ENCODE assay signal across 16 cellular contexts in genomic region chr17:69538795-69539194, GRCh38.
"Had no signal": no experiment of that assay in that cellular context is flagged by ENCODE, and none has a peak within 500 bp of the region (broad histone marks: within the 10 kb centered on the region; RNA-seq: fewer than 3 reads in every experiment).

No MANE protein-coding gene starts in this region.

- H3K27ac Mint-ChIP-seq: activated CD4-positive, alpha-beta T cell treated with anti-CD3 and anti-CD28 coated beads, Interleukin-2, amount 10 ng/mL, durations not matched to agents 24 days and 14 days; activated CD8-positive, alpha-beta T cell treated with anti-CD3 and anti-CD28 coated beads, Interleukin-2, amount 10 ng/mL, durations not matched to agents 7 days and 5 days; activated naive CD4-positive, alpha-beta T cell treated with anti-CD3 and anti-CD28 coated beads, Interleukin-2, amount 50 U/mL, for 24 hours; naive B cell; type B pancreatic cell had no signal

- H3K4me1 Mint-ChIP-seq: activated naive CD4-positive, alpha-beta T cell treated with anti-CD3 and anti-CD28 coated beads, Interleukin-2, amount 50 U/mL, for 24 hours; naive B cell; neural crest cell had no signal

- H3K27me3 Mint-ChIP-seq: activated CD4-positive, alpha-beta T cell treated with anti-CD3 and anti-CD28 coated beads, Interleukin-2, amount 10 ng/mL, durations not matched to agents 24 days and 14 days; activated naive CD4-positive, alpha-beta T cell treated with anti-CD3 and anti-CD28 coated beads, Interleukin-2, amount 50 U/mL, for 24 hours; naive B cell; stimulated activated naive CD8-positive, alpha-beta T cell treated with anti-CD3 and anti-CD28 coated beads, Interleukin-15, amount 100 ng/mL, for 72 hours; type B pancreatic cell had no signal

- H3K9me3 ChIP-seq: gastrocnemius medialis, left lung, suprapubic skin had no signal

- H3K36me3 ChIP-seq: cardiac muscle cell had no signal

- ATAC-seq: activated CD8-positive, alpha-beta T cell treated with anti-CD3 and anti-CD28 coated beads, Interleukin-2, amount 10 ng/mL, durations not matched to agents 7 days and 5 days; gastrocnemius medialis; left lung had no signal

- H3K4me3 Mint-ChIP-seq: activated CD4-positive, alpha-beta T cell treated with anti-CD3 and anti-CD28 coated beads, Interleukin-2, amount 10 ng/mL, durations not matched to agents 24 days and 14 days; activated CD8-positive, alpha-beta T cell treated with anti-CD3 and anti-CD28 coated beads, Interleukin-2, amount 10 ng/mL, durations not matched to agents 7 days and 5 days; activated naive CD4-positive, alpha-beta T cell treated with anti-CD3 and anti-CD28 coated beads, Interleukin-2, amount 50 U/mL, for 24 hours; naive B cell; neural crest cell; stimulated activated naive CD8-positive, alpha-beta T cell treated with anti-CD3 and anti-CD28 coated beads, Interleukin-15, amount 100 ng/mL, for 72 hours; type B pancreatic cell had no signal

- H3K9me3 Mint-ChIP-seq: activated naive CD4-positive, alpha-beta T cell treated with anti-CD3 and anti-CD28 coated beads, Interleukin-2, amount 50 U/mL, for 24 hours; naive B cell; neural crest cell; type B pancreatic cell had no signal

- H3K27me3 ChIP-seq: cardiac muscle cell, gastrocnemius medialis, left lung, suprapubic skin had no signal

- H3K27ac ChIP-seq: cardiac muscle cell, left lung, suprapubic skin had no signal

- H3K4me1 ChIP-seq: gastrocnemius medialis, left lung, suprapubic skin had no signal

- DNase-seq: activated CD4-positive, alpha-beta T cell treated with anti-CD3 and anti-CD28 coated beads, Interleukin-2, amount 10 ng/mL, durations not matched to agents 24 days and 14 days; activated CD8-positive, alpha-beta T cell treated with anti-CD3 and anti-CD28 coated beads, Interleukin-2, amount 10 ng/mL, durations not matched to agents 7 days and 5 days; activated effector memory CD4-positive, alpha-beta T cell treated with anti-CD3 and anti-CD28 coated beads, Interleukin-2, amount 50 U/mL, for 16 hours; activated T-cell treated with anti-CD3 and anti-CD28 coated beads, Interleukin-2, amount 50 U/mL, for 48 hours; gastrocnemius medialis; head of caudate nucleus; left lung; naive B cell; stimulated activated naive CD8-positive, alpha-beta T cell treated with anti-CD3 and anti-CD28 coated beads, Interleukin-15, amount 100 ng/mL, for 72 hours; T-helper 1 cell; T-helper 9 cell had no signal

- H3K4me3 ChIP-seq: cardiac muscle cell, gastrocnemius medialis, left lung, suprapubic skin had no signal
